ENCODE assay signal across 10 cellular contexts in genomic region chr6:35181313-35181932, GRCh38. TPM values are rescaled to one million over a fixed set of nuclear protein-coding genes. Genes with fewer than 3 reads are reported as not detected.
DNase-seq lines count a peak whose midpoint lies in the region; ATAC-seq and TF ChIP-seq lines count a peak whose summit lies in the region.
"Had no signal": no experiment of that assay in that cellular context is flagged by ENCODE, and none has a peak within 500 bp of the region (broad histone marks: within the 10 kb centered on the region; RNA-seq: fewer than 3 reads in every experiment).

No MANE protein-coding gene starts in this region.

- H3K79me2 ChIP-seq in HCT116 (ENCODE audit: insufficient read depth, low read length), result no peaks in the 10 kb centered on the region

- H3K36me3 ChIP-seq in HCT116 (ENCODE audit: control insufficient read depth in 1 of 2, insufficient read depth in 2 of 2, low read length in 2 of 2), result no peaks in the 10 kb centered on the region
- no peaks in the 10 kb centered on the region for H3K36me3 ChIP-seq in WERI-Rb-1

- no peaks in the 10 kb centered on the region for H3K9me2 ChIP-seq in HCT116 (ENCODE audit: insufficient read depth)

- H2AFZ ChIP-seq in HCT116 (ENCODE audit: low read depth, low read length, poor library complexity, severe bottlenecking), result peak overlapping the region; percentile 28

- H4K20me1 ChIP-seq in HCT116 (ENCODE audit: insufficient read depth), result no peaks in the 10 kb centered on the region

- DNase-seq in HCT116 (ENCODE audit: low read depth, low spot score), result no peak
- peak; percentile 30 for DNase-seq in amniotic epithelial cell (ENCODE audit: low read depth)
- DNase-seq in left cardiac atrium, result no peak
- peak; percentile 86 for DNase-seq in stromal cell of bone marrow (ENCODE audit: low read depth)
- DNase-seq in WERI-Rb-1, result no peak
- no peak for DNase-seq in OCI-M1 (lab: John Stamatoyannopoulos, UW)
- DNase-seq in NK-92 (lab: John Stamatoyannopoulos, UW; ENCODE audit: unreplicated experiment), result no peak
- DNase-seq in superior temporal gyrus (ENCODE audit: extremely low spot score), result no peak
- DNase-seq: activated T-cell treated with anti-CD3 and anti-CD28 coated beads, Interleukin-2, amount 50 U/mL, for 72 hours had no signal

- RAD21 ChIA-PET in HCT116 (lab: Charles Lee; ENCODE audit: low non-redundant PET in 1 of 2, low total read pairs in 2 of 2, uncharacterized antibody in 2 of 2, unreplicated experiment in 2 of 2), result no interaction called here

- H3K4me3 ChIP-seq in HCT116 (replicated peaks in 1 of 2; ENCODE audit: low read depth in 1 of 2, low read length in 2 of 2) (peak overlapping the region; percentile 33 to 51), WERI-Rb-1 (ENCODE audit: low read depth, low read length) (no peak overlapping the region)

- intact Hi-C loops in HCT116 (cut with micrococcal nuclease) (no loop called here), left cardiac atrium (cut with DNase I) (no loop called here)

- TF ChIP-seq CTCF in HCT116 (IDR thresholded peaks at IDR 0.05 in 2 of 3, conservative IDR thresholded peaks at IDR 0.05 in 1 of 3; ENCODE audit: borderline replicate concordance in 1 of 3, insufficient read depth in 1 of 3, low read depth in 2 of 3, low read length in 2 of 3) (no peak), WERI-Rb-1 (IDR thresholded peaks at IDR 0.05; ENCODE audit: low read depth, low read length) (no peak)

- TF ChIP-seq POLR2A in HCT116 (IDR thresholded peaks at IDR 0.05; ENCODE audit: borderline replicate concordance, extremely low read depth, insufficient read depth, insufficient read length), result no peak

- H3K4me2 ChIP-seq in HCT116 (ENCODE audit: low read length), result peak overlapping the region; percentile 86

- H3K4me1 ChIP-seq in HCT116 (ENCODE audit: control insufficient read depth in 1 of 2, insufficient read depth in 2 of 2, low read length in 2 of 2), result peaks cover 20 to 44% of the 10 kb centered on the region in 2 experiments

- TF ChIP-seq RAD21 in HCT116 (IDR thresholded peaks at IDR 0.05; ENCODE audit: low read depth), result no peak

- ATAC-seq in HCT116, result peak; percentile 39
- ATAC-seq in left cardiac atrium, result peak; percentile 51 to 56
- ATAC-seq: activated T-cell treated with anti-CD3 and anti-CD28 coated beads, Interleukin-2, amount 50 U/mL, for 72 hours had no signal

- POLR2A ChIA-PET in HCT116 (lab: Charles Lee), result interaction anchor here (1.1 to 1.4 kb wide), 2 partner anchors 9 to 25 kb away, joined by 3 read pairs; no protein-coding TSS in a partner anchor

- no peaks in the 10 kb centered on the region for H3K9me3 ChIP-seq in HCT116 (ENCODE audit: control insufficient read depth in 1 of 2, insufficient read depth in 1 of 2, low read depth in 1 of 2, low read length in 2 of 2)
- no peaks in the 10 kb centered on the region for H3K9me3 ChIP-seq in WERI-Rb-1 (ENCODE audit: severe bottlenecking)

- H3K27me3 ChIP-seq in HCT116 (ENCODE audit: insufficient read depth, low read length), result no peaks in the 10 kb centered on the region
- H3K27me3 ChIP-seq in WERI-Rb-1 (ENCODE audit: insufficient read depth, low read depth, severe bottlenecking), result no peaks in the 10 kb centered on the region
- H3K27me3 ChIP-seq: foreskin keratinocyte had no signal

- CTCF ChIA-PET in HCT116 (lab: Charles Lee), result interaction anchor here (1.1 kb wide), 1 partner anchor 24 kb away, joined by 3 read pairs; no protein-coding TSS in a partner anchor

- H3K9ac ChIP-seq in HCT116 (ENCODE audit: low read length), result peak overlapping the region; percentile 53

- no TSS peak for BruUV-seq in HCT116 (replicated peaks; lab: Mats Ljungman, UMichigan)

- H3K27ac ChIP-seq in HCT116 (ENCODE audit: low read depth, low read length) (peak overlapping the region; percentile 63), WERI-Rb-1 (no peak overlapping the region)
- H3K27ac ChIP-seq: foreskin keratinocyte had no signal

TF ChIP-seq in HCT116, 20 proteins besides CTCF, POLR2A, EP300 and RAD21:
- TF ChIP-seq, protein P1, sequence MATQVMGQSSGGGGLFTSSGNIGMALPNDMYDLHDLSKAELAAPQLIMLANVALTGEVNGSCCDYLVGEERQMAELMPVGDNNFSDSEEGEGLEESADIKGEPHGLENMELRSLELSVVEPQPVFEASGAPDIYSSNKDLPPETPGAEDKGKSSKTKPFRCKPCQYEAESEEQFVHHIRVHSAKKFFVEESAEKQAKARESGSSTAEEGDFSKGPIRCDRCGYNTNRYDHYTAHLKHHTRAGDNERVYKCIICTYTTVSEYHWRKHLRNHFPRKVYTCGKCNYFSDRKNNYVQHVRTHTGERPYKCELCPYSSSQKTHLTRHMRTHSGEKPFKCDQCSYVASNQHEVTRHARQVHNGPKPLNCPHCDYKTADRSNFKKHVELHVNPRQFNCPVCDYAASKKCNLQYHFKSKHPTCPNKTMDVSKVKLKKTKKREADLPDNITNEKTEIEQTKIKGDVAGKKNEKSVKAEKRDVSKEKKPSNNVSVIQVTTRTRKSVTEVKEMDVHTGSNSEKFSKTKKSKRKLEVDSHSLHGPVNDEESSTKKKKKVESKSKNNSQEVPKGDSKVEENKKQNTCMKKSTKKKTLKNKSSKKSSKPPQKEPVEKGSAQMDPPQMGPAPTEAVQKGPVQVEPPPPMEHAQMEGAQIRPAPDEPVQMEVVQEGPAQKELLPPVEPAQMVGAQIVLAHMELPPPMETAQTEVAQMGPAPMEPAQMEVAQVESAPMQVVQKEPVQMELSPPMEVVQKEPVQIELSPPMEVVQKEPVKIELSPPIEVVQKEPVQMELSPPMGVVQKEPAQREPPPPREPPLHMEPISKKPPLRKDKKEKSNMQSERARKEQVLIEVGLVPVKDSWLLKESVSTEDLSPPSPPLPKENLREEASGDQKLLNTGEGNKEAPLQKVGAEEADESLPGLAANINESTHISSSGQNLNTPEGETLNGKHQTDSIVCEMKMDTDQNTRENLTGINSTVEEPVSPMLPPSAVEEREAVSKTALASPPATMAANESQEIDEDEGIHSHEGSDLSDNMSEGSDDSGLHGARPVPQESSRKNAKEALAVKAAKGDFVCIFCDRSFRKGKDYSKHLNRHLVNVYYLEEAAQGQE (IDR thresholded peaks at IDR 0.05; ENCODE audit: low read depth), result no peak
- 0 out of 2 replicates have a peak, but pooled peaks have one; percentile 10 for TF ChIP-seq SP1 (IDR thresholded peaks at IDR 0.05; ENCODE audit: low read depth)

RNA-seq across cellular contexts. Expression of gene SCUBE3, which starts 32.3 kb away (rescaled TPM):
- 0.05 TPM for total RNA-seq in HCT116 (2021; ENCODE audit: unreplicated experiment)
- polyA plus RNA-seq in HCT116 (2012), result 0.02 and 0.04 TPM in 2 replicates
- under 1 TPM; 0.13 to 0.44 TPM for total RNA-seq in left cardiac atrium
- total RNA-seq: foreskin keratinocyte had no signal

RNA-seq across cellular contexts. Expression of gene TCP11, which starts 40.3 kb away (rescaled TPM):
- total RNA-seq in HCT116 (2021; ENCODE audit: unreplicated experiment) (not detected), left cardiac atrium (not detected)
- not detected in 2 replicates for polyA plus RNA-seq in HCT116 (2012)
- total RNA-seq: activated T-cell treated with anti-CD3 and anti-CD28 coated beads, Interleukin-2, amount 50 U/mL, for 72 hours; foreskin keratinocyte had no signal

Comparison
In these comparisons a context has a peak if more than half of its experiments do, and no peak if none do; other contexts are left out.
1. DNase-seq: peak in amniotic epithelial cell (single experiment) and stromal cell of bone marrow (single experiment); none in HCT116 (single experiment), left cardiac atrium (single experiment), WERI-Rb-1 (single experiment), OCI-M1 (single experiment), NK-92 (single experiment) and superior temporal gyrus (single experiment).